ENCODE assay signal across 8 cellular contexts in genomic region chr17:80082403-80083135, GRCh38. TPM values are rescaled to one million over a fixed set of nuclear protein-coding genes. Genes with fewer than 3 reads are reported as not detected.
DNase-seq lines count a peak whose midpoint lies in the region; ATAC-seq and TF ChIP-seq lines count a peak whose summit lies in the region.

No MANE protein-coding gene starts in this region.

- peak overlapping the region; percentile 19 for H3K9ac ChIP-seq in HCT116 (ENCODE audit: low read length)

- DNase-seq in Ammon's horn (ENCODE audit: low spot score) (peak; percentile 79), HCT116 (ENCODE audit: low read depth, low spot score) (peak; percentile 75), NCI-H526 (lab: John Stamatoyannopoulos, UW) (peak; percentile 57 to 87), dermis blood vessel endothelial cell (peak; percentile 86), lung (ENCODE audit: low spot score) (peak; percentile 66), occipital lobe (lab: John Stamatoyannopoulos, UW) (no peak)
- peak; percentile 89 for DNase-seq in activated CD4-positive, alpha-beta T cell treated with anti-CD3 and anti-CD28 coated beads, Interleukin-2, amount 10 ng/mL, durations not matched to agents 24 days and 14 days
- DNase-seq in stimulated activated CD8-positive, alpha-beta memory T cell treated with anti-CD3 and anti-CD28 coated beads, Interleukin-15, amount 100 ng/mL, for 48 hours (ENCODE audit: low read depth in 2 of 2): peak; percentile 34 to 51

- H3K4me1 Mint-ChIP-seq in activated CD4-positive, alpha-beta T cell treated with anti-CD3 and anti-CD28 coated beads, Interleukin-2, amount 10 ng/mL, durations not matched to agents 24 days and 14 days: peaks cover 2% of the 10 kb centered on the region

- POLR2A ChIA-PET in HCT116 (lab: Charles Lee): no interaction called here

- H3K36me3 ChIP-seq in HCT116 (ENCODE audit: control insufficient read depth in 1 of 2, insufficient read depth in 2 of 2, low read length in 2 of 2) (no peaks in the 10 kb centered on the region), lung (ENCODE audit: control insufficient read depth in 2 of 2, insufficient read depth in 2 of 2, low read length in 2 of 2) (no peaks in the 10 kb centered on the region)

- H3K4me1 ChIP-seq in HCT116 (ENCODE audit: control insufficient read depth in 1 of 2, insufficient read depth in 2 of 2, low read length in 2 of 2): peaks cover 0 to 13% of the 10 kb centered on the region in 2 experiments; a peak in 2 of 4 replicates
- no peaks in the 10 kb centered on the region for H3K4me1 ChIP-seq in lung (ENCODE audit: control insufficient read depth in 2 of 2, insufficient read depth in 2 of 2, low read length in 2 of 2)

- RAD21 ChIA-PET in HCT116 (lab: Charles Lee; ENCODE audit: low non-redundant PET in 1 of 2, low total read pairs in 2 of 2, uncharacterized antibody in 2 of 2, unreplicated experiment in 2 of 2): interaction anchor here (0.7 to 1.7 kb wide), 2 partner anchors 42 to 74 kb away, joined by 4 to 7 read pairs; no protein-coding TSS in a partner anchor

- TF ChIP-seq RAD21 in HCT116 (IDR thresholded peaks at IDR 0.05; ENCODE audit: low read depth): peak; percentile 86

- peak overlapping the region; percentile 76 for H2AFZ ChIP-seq in HCT116 (ENCODE audit: low read depth, low read length, poor library complexity, severe bottlenecking)

- no peaks in the 10 kb centered on the region for H3K79me2 ChIP-seq in HCT116 (ENCODE audit: insufficient read depth, low read length)

- no peaks in the 10 kb centered on the region for H3K27me3 ChIP-seq in HCT116 (ENCODE audit: insufficient read depth, low read length)
- no peaks in the 10 kb centered on the region for H3K27me3 ChIP-seq in lung (ENCODE audit: control insufficient read depth, insufficient read depth)

- ATAC-seq in HCT116: peak; percentile 90
- no peak for ATAC-seq in lung (ENCODE audit: insufficient read depth, low FRiP score)

- H3K4me3 ChIP-seq in HCT116 (replicated peaks in 1 of 2; ENCODE audit: low read depth in 1 of 2, low read length in 2 of 2): peak overlapping the region; percentile 2 to 43
- H3K4me3 ChIP-seq in lung: no peak overlapping the region

- no peak for TF ChIP-seq POLR2A in HCT116 (IDR thresholded peaks at IDR 0.05; ENCODE audit: borderline replicate concordance, extremely low read depth, insufficient read depth, insufficient read length)

- H3K9me2 ChIP-seq in HCT116 (ENCODE audit: insufficient read depth): no peaks in the 10 kb centered on the region

- peak overlapping the region; percentile 69 for H3K4me2 ChIP-seq in HCT116 (ENCODE audit: low read length)

- H3K27me3 Mint-ChIP-seq in activated CD4-positive, alpha-beta T cell treated with anti-CD3 and anti-CD28 coated beads, Interleukin-2, amount 10 ng/mL, durations not matched to agents 24 days and 14 days: no peaks in the 10 kb centered on the region

- peak overlapping the region; percentile 42 for H3K27ac Mint-ChIP-seq in activated CD4-positive, alpha-beta T cell treated with anti-CD3 and anti-CD28 coated beads, Interleukin-2, amount 10 ng/mL, durations not matched to agents 24 days and 14 days

- H3K9me3 Mint-ChIP-seq in activated CD4-positive, alpha-beta T cell treated with anti-CD3 and anti-CD28 coated beads, Interleukin-2, amount 10 ng/mL, durations not matched to agents 24 days and 14 days: no peaks in the 10 kb centered on the region

- no peaks in the 10 kb centered on the region for H4K20me1 ChIP-seq in HCT116 (ENCODE audit: insufficient read depth)

- no TSS peak for BruUV-seq in HCT116 (replicated peaks; lab: Mats Ljungman, UMichigan)

- no peaks in the 10 kb centered on the region for H3K36me3 Mint-ChIP-seq in activated CD4-positive, alpha-beta T cell treated with anti-CD3 and anti-CD28 coated beads, Interleukin-2, amount 10 ng/mL, durations not matched to agents 24 days and 14 days (ENCODE audit: low read depth)

- CTCF ChIA-PET in HCT116 (lab: Charles Lee): interaction anchor here (0.7 to 2.0 kb wide), 12 partner anchors 11 to 344 kb away, joined by 3 to 11 read pairs (median 4); partner anchors contain the start of gene GAA

- no peak overlapping the region for H3K27ac ChIP-seq in HCT116 (ENCODE audit: low read depth, low read length)
- no peak overlapping the region for H3K27ac ChIP-seq in lung (ENCODE audit: low read depth in 1 of 2, low read length in 1 of 2)

- intact Hi-C loops in HCT116 (cut with micrococcal nuclease): loop anchor here (1.0 to 2.0 kb wide), 3 partner anchors 42 to 278 kb away; no protein-coding TSS in a partner anchor
- intact Hi-C loops in activated CD4-positive, alpha-beta T cell treated with anti-CD3 and anti-CD28 coated beads, Interleukin-2, amount 10 ng/mL, durations not matched to agents 24 days and 14 days (cut with micrococcal nuclease): loop anchor here (5.0 kb wide), 1 partner anchor 170 kb away; no protein-coding TSS in a partner anchor

- H3K4me3 Mint-ChIP-seq in activated CD4-positive, alpha-beta T cell treated with anti-CD3 and anti-CD28 coated beads, Interleukin-2, amount 10 ng/mL, durations not matched to agents 24 days and 14 days: no peak overlapping the region

- TF ChIP-seq CTCF in HCT116 (IDR thresholded peaks at IDR 0.05 in 2 of 3, conservative IDR thresholded peaks at IDR 0.05 in 1 of 3; ENCODE audit: borderline replicate concordance in 1 of 3, insufficient read depth in 1 of 3, low read depth in 2 of 3, low read length in 2 of 3) (peak; percentile 78 to 93 (median 85)), lung (IDR thresholded peaks at IDR 0.05; ENCODE audit: control extremely low read depth, extremely low read depth) (peak; percentile 54)

- H3K9me3 ChIP-seq in HCT116 (ENCODE audit: control insufficient read depth in 1 of 2, insufficient read depth in 1 of 2, low read depth in 1 of 2, low read length in 2 of 2): no peaks in the 10 kb centered on the region
- H3K9me3 ChIP-seq in lung (ENCODE audit: control insufficient read depth in 2 of 2, insufficient read depth in 1 of 2, low read length in 1 of 2): no peaks in the 10 kb centered on the region

- WGBS in lung, 2 donors: 29 to 30% methylated on average over 20 of the region's 20 CpGs

TF ChIP-seq in HCT116, 20 proteins besides CTCF, POLR2A, EP300 and RAD21:
- TF ChIP-seq MAX (IDR thresholded peaks at IDR 0.05) (no peak), POLR2AphosphoS5 (IDR thresholded peaks at IDR 0.05; ENCODE audit: low read depth, low read length) (no peak), EZH2phosphoT487 (IDR thresholded peaks at IDR 0.05; ENCODE audit: borderline replicate concordance) (no peak), YY1 (IDR thresholded peaks at IDR 0.05; ENCODE audit: extremely low read depth, insufficient replicate concordance, low read depth, low read length) (no peak), CBX3 (IDR thresholded peaks at IDR 0.05; ENCODE audit: low read depth) (no peak)
- TF ChIP-seq, protein P1, sequence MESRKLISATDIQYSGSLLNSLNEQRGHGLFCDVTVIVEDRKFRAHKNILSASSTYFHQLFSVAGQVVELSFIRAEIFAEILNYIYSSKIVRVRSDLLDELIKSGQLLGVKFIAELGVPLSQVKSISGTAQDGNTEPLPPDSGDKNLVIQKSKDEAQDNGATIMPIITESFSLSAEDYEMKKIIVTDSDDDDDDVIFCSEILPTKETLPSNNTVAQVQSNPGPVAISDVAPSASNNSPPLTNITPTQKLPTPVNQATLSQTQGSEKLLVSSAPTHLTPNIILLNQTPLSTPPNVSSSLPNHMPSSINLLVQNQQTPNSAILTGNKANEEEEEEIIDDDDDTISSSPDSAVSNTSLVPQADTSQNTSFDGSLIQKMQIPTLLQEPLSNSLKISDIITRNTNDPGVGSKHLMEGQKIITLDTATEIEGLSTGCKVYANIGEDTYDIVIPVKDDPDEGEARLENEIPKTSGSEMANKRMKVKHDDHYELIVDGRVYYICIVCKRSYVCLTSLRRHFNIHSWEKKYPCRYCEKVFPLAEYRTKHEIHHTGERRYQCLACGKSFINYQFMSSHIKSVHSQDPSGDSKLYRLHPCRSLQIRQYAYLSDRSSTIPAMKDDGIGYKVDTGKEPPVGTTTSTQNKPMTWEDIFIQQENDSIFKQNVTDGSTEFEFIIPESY (IDR thresholded peaks at IDR 0.05; ENCODE audit: extremely low read depth, insufficient replicate concordance, low read length): no peak

RNA-seq across cellular contexts. Expression of gene GAA, which starts 18.8 kb away (rescaled TPM):
- 131 TPM for total RNA-seq in HCT116 (2021; ENCODE audit: unreplicated experiment)
- 139 and 156 TPM in 2 replicates for polyA plus RNA-seq in HCT116 (2012)
- 17.9 and 20.7 TPM in 2 replicates for total RNA-seq in activated CD4-positive, alpha-beta T cell treated with anti-CD3 and anti-CD28 coated beads, Interleukin-2, amount 10 ng/mL, durations not matched to agents 24 days and 14 days
- 47.7 and 52.4 TPM in 2 replicates for total RNA-seq in dermis blood vessel endothelial cell
- total RNA-seq in lung: 10 to 100 TPM; 30.5 to 83.6 TPM
- 10 to 100 TPM; 52.5 to 88.6 TPM for polyA plus RNA-seq in lung
- total RNA-seq in occipital lobe: 14.3 TPM

RNA-seq across cellular contexts. Expression of gene CCDC40, which starts 46.1 kb away (rescaled TPM):
- total RNA-seq in HCT116 (2021; ENCODE audit: unreplicated experiment) (10.3 TPM), dermis blood vessel endothelial cell (1.4 and 2.2 TPM in 2 replicates), lung (10 to 100 TPM in 1 of 2 donors, 1 to 10 TPM in 1; 8.0 to 34.5 TPM), occipital lobe (5.0 TPM)
- polyA plus RNA-seq in HCT116 (2012): 3.4 and 3.6 TPM in 2 replicates
- 0.37 and 0.54 TPM in 2 replicates for total RNA-seq in activated CD4-positive, alpha-beta T cell treated with anti-CD3 and anti-CD28 coated beads, Interleukin-2, amount 10 ng/mL, durations not matched to agents 24 days and 14 days
- polyA plus RNA-seq in lung: 1 to 10 TPM; 6.0 to 6.5 TPM

RNA-seq across cellular contexts. Expression of gene TBC1D16, which starts 46.9 kb away (rescaled TPM):
- total RNA-seq in HCT116 (2021; ENCODE audit: unreplicated experiment) (31.1 TPM), dermis blood vessel endothelial cell (44.9 and 61.8 TPM in 2 replicates), lung (10 to 100 TPM; 13.1 to 48.5 TPM), occipital lobe (35.4 TPM)
- 13.4 and 16.6 TPM in 2 replicates for polyA plus RNA-seq in HCT116 (2012)
- 1.4 and 1.9 TPM in 2 replicates for total RNA-seq in activated CD4-positive, alpha-beta T cell treated with anti-CD3 and anti-CD28 coated beads, Interleukin-2, amount 10 ng/mL, durations not matched to agents 24 days and 14 days
- 10 to 100 TPM in 1 of 2 donors, 1 to 10 TPM in 1; 7.3 to 19.8 TPM for polyA plus RNA-seq in lung
